11 cellular contexts compared by ENCODE assay signal in genomic region chr5:135038829-135039525, GRCh38. TPM values are rescaled to one million over a fixed set of nuclear protein-coding genes. Genes with fewer than 3 reads are reported as not detected.
A peak's percentile ranks its signal among the peaks of the same experiment; 100 is the strongest.
DNase-seq lines count a peak whose midpoint lies in the region; ATAC-seq and TF ChIP-seq lines count a peak whose summit lies in the region.
"Had no signal": no experiment of that assay in that cellular context is flagged by ENCODE, and none has a peak within 500 bp of the region (broad histone marks: within the 10 kb centered on the region; RNA-seq: fewer than 3 reads in every experiment).

No MANE protein-coding gene starts in this region.

- intact Hi-C loops in activated CD4-positive, alpha-beta memory T cell treated with anti-CD3 and anti-CD28 coated beads for 36 hours (cut with micrococcal nuclease): loop anchor here (1.0 to 10.0 kb wide), 2 partner anchors 10 to 506 kb away; no protein-coding TSS in a partner anchor
- intact Hi-C loops in stomach (cut with DNase I; ENCODE audit: low total_unique reads): loop anchor here (10.0 kb wide), 1 partner anchor 156 kb away; no protein-coding TSS in a partner anchor

- no peak overlapping the region for H3K4me3 Mint-ChIP-seq in activated CD4-positive, alpha-beta memory T cell treated with anti-CD3 and anti-CD28 coated beads for 36 hours
- no peak overlapping the region for H3K4me3 Mint-ChIP-seq in activated CD4-positive, alpha-beta memory T cell treated with anti-CD3 and anti-CD28 coated beads, Interleukin-2, amount 10 ng/mL, durations not matched to agents 7 days and 5 days

- peak overlapping the region; percentile 64 to 94 (median 94) for H3K27ac ChIP-seq in stomach

- no peaks in the 10 kb centered on the region for H3K9me3 ChIP-seq in stomach

- peak overlapping the region; percentile 45 to 63 (median 52) for H3K4me3 ChIP-seq in stomach

- no peaks in the 10 kb centered on the region for H3K9me3 Mint-ChIP-seq in activated CD4-positive, alpha-beta memory T cell treated with anti-CD3 and anti-CD28 coated beads for 36 hours
- H3K9me3 Mint-ChIP-seq in activated CD4-positive, alpha-beta memory T cell treated with anti-CD3 and anti-CD28 coated beads, Interleukin-2, amount 10 ng/mL, durations not matched to agents 7 days and 5 days: no peaks in the 10 kb centered on the region

- CTCF ChIA-PET in activated CD4-positive, alpha-beta memory T cell treated with anti-CD3 and anti-CD28 coated beads for 36 hours (lab: Charles Lee): interaction anchor here (0.9 to 1.1 kb wide), 3 partner anchors 10 to 28 kb away, joined by 3 read pairs; no protein-coding TSS in a partner anchor
- CTCF ChIA-PET in activated CD4-positive, alpha-beta memory T cell treated with anti-CD3 and anti-CD28 coated beads, Interleukin-2, amount 10 ng/mL, durations not matched to agents 7 days and 5 days (lab: Charles Lee): no interaction called here

- peak; percentile 34 for DNase-seq in activated CD4-positive, alpha-beta memory T cell treated with anti-CD3 and anti-CD28 coated beads for 36 hours
- DNase-seq in activated CD4-positive, alpha-beta memory T cell treated with anti-CD3 and anti-CD28 coated beads, Interleukin-2, amount 10 ng/mL, durations not matched to agents 7 days and 5 days: no peak
- DNase-seq in activated T-cell treated with anti-CD3 and anti-CD28 coated beads, Interleukin-2, amount 50 U/mL, for 48 hours: peak; percentile 44 to 52
- DNase-seq in left lobe of liver (ENCODE audit: low spot score) (no peak), stomach (no peak), HK-2 (ENCODE audit: unreplicated experiment) (no peak), NCI-H128 (lab: John Stamatoyannopoulos, UW; ENCODE audit: unreplicated experiment) (no peak)
- DNase-seq in activated CD4-positive, CD25-positive, alpha-beta regulatory T cell treated with anti-CD3 and anti-CD28 coated beads, Interleukin-2, amount 50 U/mL, for 72 hours: no peak
- DNase-seq: MV-4-11, nucleus accumbens, SHP77 had no signal

- no peak overlapping the region for H3K27ac Mint-ChIP-seq in activated CD4-positive, alpha-beta memory T cell treated with anti-CD3 and anti-CD28 coated beads for 36 hours
- H3K27ac Mint-ChIP-seq in activated CD4-positive, alpha-beta memory T cell treated with anti-CD3 and anti-CD28 coated beads, Interleukin-2, amount 10 ng/mL, durations not matched to agents 7 days and 5 days: no peak overlapping the region

- no peak for TF ChIP-seq EP300 in stomach (IDR thresholded peaks at IDR 0.05)

- WGBS in stomach, 5 donors: 6 to 19% (median 9%) methylated on average over 17 to 67 of the region's 67 CpGs

- peaks cover 37 to 59% (median 52%) of the 10 kb centered on the region in 4 donors for H3K4me1 ChIP-seq in stomach

- H3K4me1 Mint-ChIP-seq in activated CD4-positive, alpha-beta memory T cell treated with anti-CD3 and anti-CD28 coated beads for 36 hours (ENCODE audit: low read depth): peaks cover 14% of the 10 kb centered on the region
- peaks cover 11% of the 10 kb centered on the region for H3K4me1 Mint-ChIP-seq in activated CD4-positive, alpha-beta memory T cell treated with anti-CD3 and anti-CD28 coated beads, Interleukin-2, amount 10 ng/mL, durations not matched to agents 7 days and 5 days

- POLR2A ChIA-PET in activated CD4-positive, alpha-beta memory T cell treated with anti-CD3 and anti-CD28 coated beads for 36 hours (lab: Charles Lee): no interaction called here
- POLR2A ChIA-PET in activated CD4-positive, alpha-beta memory T cell treated with anti-CD3 and anti-CD28 coated beads, Interleukin-2, amount 10 ng/mL, durations not matched to agents 7 days and 5 days (lab: Charles Lee): no interaction called here

- peak; percentile 38 for ATAC-seq in left lobe of liver

- no peak for TF ChIP-seq POLR2A in stomach (IDR thresholded peaks at IDR 0.05)

- H3K27me3 Mint-ChIP-seq in activated CD4-positive, alpha-beta memory T cell treated with anti-CD3 and anti-CD28 coated beads for 36 hours: peaks cover 73% of the 10 kb centered on the region
- H3K27me3 Mint-ChIP-seq in activated CD4-positive, alpha-beta memory T cell treated with anti-CD3 and anti-CD28 coated beads, Interleukin-2, amount 10 ng/mL, durations not matched to agents 7 days and 5 days: peaks cover 85% of the 10 kb centered on the region

- no peaks in the 10 kb centered on the region for H3K36me3 Mint-ChIP-seq in activated CD4-positive, alpha-beta memory T cell treated with anti-CD3 and anti-CD28 coated beads for 36 hours
- no peaks in the 10 kb centered on the region for H3K36me3 Mint-ChIP-seq in activated CD4-positive, alpha-beta memory T cell treated with anti-CD3 and anti-CD28 coated beads, Interleukin-2, amount 10 ng/mL, durations not matched to agents 7 days and 5 days (ENCODE audit: low read depth)

- TF ChIP-seq CTCF in stomach (IDR thresholded peaks at IDR 0.05): no peak

- no peaks in the 10 kb centered on the region for H3K36me3 ChIP-seq in stomach

- peaks cover 7 to 99% (median 73%) of the 10 kb centered on the region in 3 donors for H3K27me3 ChIP-seq in stomach

RNA-seq across cellular contexts. Expression of gene PITX1, which starts 4.9 kb away (rescaled TPM):
- total RNA-seq in activated CD4-positive, alpha-beta memory T cell treated with anti-CD3 and anti-CD28 coated beads for 36 hours: under 1 TPM; 0.14 to 0.22 TPM
- total RNA-seq in activated CD4-positive, alpha-beta memory T cell treated with anti-CD3 and anti-CD28 coated beads, Interleukin-2, amount 10 ng/mL, durations not matched to agents 7 days and 5 days: under 1 TPM in 1 of 2 experiments, not detected in 1; 0.18 TPM
- total RNA-seq in left lobe of liver (0.40 TPM), stomach (10 to 100 TPM; 30.3 to 91.1 (median 42.6) TPM)
- polyA plus RNA-seq in stomach: 100 to 1,000 TPM in 1 of 3 donors, 10 to 100 TPM in 2; 31.6 to 149 (median 48.7) TPM

Comparison
In these comparisons a context has a peak if more than half of its experiments do, and no peak if none do; other contexts are left out.
1. DNase-seq: peak in activated CD4-positive, alpha-beta memory T cell treated with anti-CD3 and anti-CD28 coated beads for 36 hours (single experiment) and activated T-cell treated with anti-CD3 and anti-CD28 coated beads, Interleukin-2, amount 50 U/mL, for 48 hours (2 of 2); none in activated CD4-positive, alpha-beta memory T cell treated with anti-CD3 and anti-CD28 coated beads, Interleukin-2, amount 10 ng/mL, durations not matched to agents 7 days and 5 days (single experiment), left lobe of liver (single experiment), stomach (single experiment), HK-2 (single experiment), activated CD4-positive, CD25-positive, alpha-beta regulatory T cell treated with anti-CD3 and anti-CD28 coated beads, Interleukin-2, amount 50 U/mL, for 72 hours (single experiment) and NCI-H128 (single experiment).
2. RNA of gene PITX1, which starts 4.9 kb away (total RNA-seq): 30.3 to 91.1 TPM in stomach; 0.40 TPM in left lobe of liver (single experiment), 0.14 to 0.22 TPM in activated CD4-positive, alpha-beta memory T cell treated with anti-CD3 and anti-CD28 coated beads for 36 hours and 0.18 TPM in activated CD4-positive, alpha-beta memory T cell treated with anti-CD3 and anti-CD28 coated beads, Interleukin-2, amount 10 ng/mL, durations not matched to agents 7 days and 5 days; every median in the first group is over 10 times any median in the second.